ENCODE assay signal across 8 cellular contexts in genomic region chr10:61903184-61903990, GRCh38. TPM values are rescaled to one million over a fixed set of nuclear protein-coding genes. Genes with fewer than 3 reads are reported as not detected.
DNase-seq lines count a peak whose midpoint lies in the region; ATAC-seq and TF ChIP-seq lines count a peak whose summit lies in the region.

No MANE protein-coding gene starts in this region.

- peaks cover 33% of the 10 kb centered on the region for H3K27me3 ChIP-seq in DND-41 (ENCODE audit: insufficient read depth, low read length, poor library complexity)
- H3K27me3 ChIP-seq in IMR-90 (ENCODE audit: control insufficient read depth, insufficient read depth, low read length) = no peaks in the 10 kb centered on the region
- no peaks in the 10 kb centered on the region for H3K27me3 ChIP-seq in right cardiac atrium (ENCODE audit: control insufficient read depth, insufficient read depth)

- in situ Hi-C loops in IMR-90 (cut with MboI; ENCODE audit: low sequenced_read_pairs) = loop anchor here (5.0 to 10.0 kb wide), 2 partner anchors 149 to 331 kb away; no protein-coding TSS in a partner anchor

- peak overlapping the region; percentile 81 for H2AK5ac ChIP-seq in IMR-90 (ENCODE audit: low read depth, low read length)

- peak overlapping the region; percentile 97 for H3K4ac ChIP-seq in IMR-90 (ENCODE audit: low read depth, low read length)

- peaks cover 7 to 34% of the 10 kb centered on the region in 2 experiments; a peak in 3 of 4 replicates for H3K79me1 ChIP-seq in IMR-90 (ENCODE audit: low read depth in 1 of 2, low read length in 2 of 2)

- H4K20me1 ChIP-seq in DND-41 (ENCODE audit: insufficient read depth, low read length) (no peaks in the 10 kb centered on the region), IMR-90 (ENCODE audit: insufficient read depth, low read length) (peaks cover 24% of the 10 kb centered on the region; the same call in 1 of the 2 replicates)

- H3K27ac ChIP-seq in DND-41 (ENCODE audit: low read length) = peak overlapping the region; percentile 65
- H3K27ac ChIP-seq in IMR-90 (ENCODE audit: insufficient read depth, low read length) = peak overlapping the region; percentile 99
- peak overlapping the region; percentile 97 for H3K27ac ChIP-seq in right cardiac atrium (ENCODE audit: low read length)

- peak overlapping the region; percentile 91 for H2AK9ac ChIP-seq in IMR-90 (replicated peaks; ENCODE audit: low read depth, low read length, poor library complexity)

- POLR2A ChIA-PET in IMR-90 (lab: Charles Lee; ENCODE audit: unreplicated experiment) = interaction anchor here (0.5 to 1.3 kb wide), 10 partner anchors 17 to 915 kb away, joined by 3 to 12 read pairs (median 4); no protein-coding TSS in a partner anchor

- peak overlapping the region; percentile 73 for H3K18ac ChIP-seq in IMR-90 (ENCODE audit: low read depth, low read length)

- H2BK20ac ChIP-seq in IMR-90 (ENCODE audit: low read depth, low read length) = peak overlapping the region; percentile 54

- H3K23ac ChIP-seq in IMR-90 (ENCODE audit: low read depth, low read length) = peak overlapping the region; percentile 94

- whole genome bisulfite sequencing in IMR-90 (ENCODE audit: extremely low coverage in 2 of 2, insufficient read length in 1 of 2), 2 experiments = 0% methylated on average over 3 of the region's 60 CpGs; no CpG with 5 or more reads in 1 of the 2 experiments
- under 1% methylated on average over 60 of the region's 60 CpGs for WGBS in right cardiac atrium

- H3K56ac ChIP-seq in IMR-90 (ENCODE audit: extremely low read depth, insufficient read depth, low read length) = peak overlapping the region; percentile 87

- H2AFZ ChIP-seq in DND-41 (ENCODE audit: low read depth, low read length) (peak overlapping the region; percentile 84), IMR-90 (replicated peaks; ENCODE audit: low read length, poor library complexity) (peak overlapping the region; percentile 89)

- H3K79me2 ChIP-seq in DND-41 (ENCODE audit: insufficient read depth, low read length) = no peaks in the 10 kb centered on the region

- DNase-seq in DND-41 (peak; percentile 38), IMR-90 (peak; percentile 55), SW480 (ENCODE audit: low spot score) (peak; percentile 70), amygdala (lab: John Stamatoyannopoulos, UW) (peak in 46 of 56 donors; percentile 12 to 81 (median 48)), right cardiac atrium (peak; percentile 46 to 80 (median 79)), putamen (ENCODE audit: low spot score) (peak; percentile 59), T1000 (lab: John Stamatoyannopoulos, UW) (no peak)

- H3K14ac ChIP-seq in IMR-90 (replicated peaks; ENCODE audit: low read depth, low read length) = peak overlapping the region; percentile 89

- intact Hi-C loops in IMR-90 (cut with micrococcal nuclease) = loop anchor here (1.0 to 10.0 kb wide), 11 partner anchors 35 to 1086 kb away; partner anchors contain the start of gene TMEM26
- intact Hi-C loops in right cardiac atrium (cut with DNase I) = loop anchor here (5.0 to 10.0 kb wide), 6 partner anchors 91 to 344 kb away; no protein-coding TSS in a partner anchor

- H4K91ac ChIP-seq in IMR-90 (ENCODE audit: insufficient read depth, low read depth, low read length) = peak overlapping the region; percentile 77

- H3K9me3 ChIP-seq in DND-41 (ENCODE audit: insufficient read depth, low read length, severe bottlenecking) (no peaks in the 10 kb centered on the region), IMR-90 (ENCODE audit: control insufficient read depth, insufficient read depth, low read length) (no peaks in the 10 kb centered on the region), right cardiac atrium (ENCODE audit: control insufficient read depth, low read length) (no peaks in the 10 kb centered on the region)

- H4K8ac ChIP-seq in IMR-90 (ENCODE audit: low read depth in 2 of 2, low read length in 2 of 2) = peak overlapping the region; percentile 81 to 93

- CTCF ChIA-PET in IMR-90 (lab: Yijun Ruan, JAX) = interaction anchor here (1.4 kb wide), 1 partner anchor 36 kb away, joined by 4 read pairs; no protein-coding TSS in a partner anchor

- H4K5ac ChIP-seq in IMR-90 (ENCODE audit: low read depth, low read length) = peak overlapping the region; percentile 61

- ATAC-seq in DND-41 (ENCODE audit: insufficient read depth, low read depth) = peak; percentile 62
- ATAC-seq in GM21515 (IDR thresholded peaks at IDR 0.05; ENCODE audit: unreplicated experiment) = peak; percentile 36
- ATAC-seq in IMR-90 (ENCODE audit: low read depth) = peak; percentile 43
- peak; percentile 79 to 81 for ATAC-seq in right cardiac atrium

- peak; percentile 36 for TF ChIP-seq CTCF in DND-41 (IDR thresholded peaks at IDR 0.05; ENCODE audit: borderline replicate concordance, extremely low read depth, low read length, poor library complexity, severe bottlenecking)
- TF ChIP-seq CTCF in IMR-90 (conservative IDR thresholded peaks at IDR 0.05; ENCODE audit: low read depth, low read length) = 0 out of 2 replicates have a peak, but pooled peaks have one; percentile 11

- H3K4me2 ChIP-seq in DND-41 (ENCODE audit: insufficient read depth, low read length) (peak overlapping the region; percentile 95), IMR-90 (ENCODE audit: low read depth, low read length) (peak overlapping the region; percentile 92)

- dilution Hi-C loops in IMR-90 (cut with HindIII; ENCODE audit: low sequenced_read_pairs, unreplicated experiment) = no loop called here

- peak overlapping the region; percentile 90 for H2BK120ac ChIP-seq in IMR-90 (ENCODE audit: low read depth, low read length)

- H2BK15ac ChIP-seq in IMR-90 (ENCODE audit: low read depth, low read length) = peak overlapping the region; percentile 77

- no TSS peak for BruUV-seq in IMR-90 (replicated peaks; lab: Mats Ljungman, UMichigan)

- H3K9me1 ChIP-seq in IMR-90 (ENCODE audit: insufficient read depth, low read length) = peaks cover 4% of the 10 kb centered on the region; the same call in 1 of the 2 replicates

- H3K9ac ChIP-seq in DND-41 (ENCODE audit: low read depth, low read length) = peak overlapping the region; percentile 59
- H3K9ac ChIP-seq in IMR-90 (ENCODE audit: low read depth, low read length) = peak overlapping the region; percentile 100

- no peak for TF ChIP-seq POLR2A in IMR-90 (IDR thresholded peaks at IDR 0.05; ENCODE audit: low read depth, low read length)

- peak overlapping the region; percentile 13 to 78; a peak in 3 of 4 replicates for H3K4me3 ChIP-seq in DND-41 (ENCODE audit: low read depth in 1 of 2, low read length in 2 of 2)
- H3K4me3 ChIP-seq in IMR-90 (ENCODE audit: insufficient read depth, low read depth, low read length) = peak overlapping the region; percentile 60
- peak overlapping the region; percentile 84 for H3K4me3 ChIP-seq in right cardiac atrium (ENCODE audit: low read length)

- H3K36me3 ChIP-seq in DND-41 (ENCODE audit: insufficient read depth, low read length) (no peaks in the 10 kb centered on the region), IMR-90 (ENCODE audit: control insufficient read depth, insufficient read depth, low read length) (peaks cover 3% of the 10 kb centered on the region; the same call in 1 of the 2 replicates)

- peak; percentile 1; the same call in 1 of the 2 replicates for TF ChIP-seq RAD21 in IMR-90 (IDR thresholded peaks at IDR 0.05; ENCODE audit: low read length)

- H3K4me1 ChIP-seq in DND-41 (ENCODE audit: insufficient read depth, low read length) (peaks cover 48% of the 10 kb centered on the region), IMR-90 (ENCODE audit: control insufficient read depth, insufficient read depth, low read length) (peaks cover 4% of the 10 kb centered on the region; the same call in 1 of the 2 replicates), right cardiac atrium (ENCODE audit: control insufficient read depth, insufficient read depth, low read length) (no peaks in the 10 kb centered on the region)

- peak overlapping the region; percentile 92 for H2BK5ac ChIP-seq in IMR-90 (ENCODE audit: low read depth, low read length, poor library complexity, severe bottlenecking)

TF ChIP-seq in IMR-90, 13 proteins besides CTCF, POLR2A, EP300 and RAD21 (continues in another document):
- no peak for TF ChIP-seq ELK1 (IDR thresholded peaks at IDR 0.05; ENCODE audit: borderline replicate concordance, low read depth, low read length)
- TF ChIP-seq MXI1 (IDR thresholded peaks at IDR 0.05; ENCODE audit: borderline replicate concordance, low read depth, low read length) = peak; percentile 60; the same call in 1 of the 2 replicates
- TF ChIP-seq NFE2L2 (IDR thresholded peaks at IDR 0.05; ENCODE audit: low read depth, low read length) = no peak
- TF ChIP-seq FOS (IDR thresholded peaks at IDR 0.05; ENCODE audit: low read depth, low read length) = no peak
- no peak for TF ChIP-seq CEBPB (IDR thresholded peaks at IDR 0.05; ENCODE audit: low read depth, low read length)
- peak; percentile 88 for TF ChIP-seq BHLHE40 (IDR thresholded peaks at IDR 0.05; ENCODE audit: low read depth, low read length)
- TF ChIP-seq SMC3 (IDR thresholded peaks at IDR 0.05; ENCODE audit: low read depth, low read length) = no peak
- no peak for TF ChIP-seq MAFK (IDR thresholded peaks at IDR 0.05; ENCODE audit: low read depth, low read length)
- no peak for TF ChIP-seq MAZ (IDR thresholded peaks at IDR 0.05; ENCODE audit: borderline replicate concordance, low read depth, low read length)
- no peak for TF ChIP-seq RCOR1 (IDR thresholded peaks at IDR 0.05; ENCODE audit: insufficient replicate concordance, low read length)
- TF ChIP-seq USF2 (IDR thresholded peaks at IDR 0.05; ENCODE audit: low read depth, low read length) = no peak

RNA-seq across cellular contexts. Expression of gene ARID5B, which starts 1.9 kb away (rescaled TPM):
- total RNA-seq in IMR-90 (2012; rRNA removed) (125 and 140 TPM in 2 replicates), right cardiac atrium (10 to 100 TPM; 16.9 to 31.8 (median 20.1) TPM)
- polyA plus RNA-seq in IMR-90 (2012; rRNA removed) (41.0 and 43.7 TPM in 2 replicates), right cardiac atrium (13.7 TPM)
- polyA plus RNA-seq in IMR-90 (2012; cell fraction: cytosol; rRNA removed) = 13.5 and 19.6 TPM in 2 replicates
- polyA plus RNA-seq in IMR-90 (2012; cell fraction: nucleus; rRNA removed; ENCODE audit: low replicate concordance) = 21.1 and 46.7 TPM in 2 replicates
